ENCODE assay signal across 22 cellular contexts in genomic region chr3:129648331-129648730, GRCh38.
"Had no signal": no experiment of that assay in that cellular context is flagged by ENCODE, and none has a peak within 500 bp of the region (broad histone marks: within the 10 kb centered on the region; RNA-seq: fewer than 3 reads in every experiment).

No MANE protein-coding gene starts in this region.

- DNase-seq: dermis blood vessel endothelial cell; esophagus squamous epithelium; foreskin fibroblast; immature natural killer cell; left ventricle myocardium inferior; mesendoderm; naive B cell; spleen; stimulated activated CD4-positive, alpha-beta T cell treated with anti-CD3 and anti-CD28 coated beads, Interleukin-15, amount 100 ng/mL, for 24 hours; stimulated activated CD4-positive, alpha-beta T cell treated with anti-CD3 and anti-CD28 coated beads, Interleukin-1b, Interleukin-23, amount 100 ng/mL, for 48 hours; stimulated activated CD4-positive, alpha-beta T cell treated with anti-CD3 and anti-CD28 coated beads, Interleukin-4, amount 100 ng/mL, for 24 hours; upper lobe of right lung had no signal

- ATAC-seq: sciatic nerve; stimulated activated memory B cell treated with anti-CD40 and anti-IgM and Interleukin-4, amounts not matched to agents 10 μg/mL and 1 μg/mL and 100 μg/mL, for 72 hours; upper lobe of right lung had no signal

- H2AFZ ChIP-seq: parathyroid adenoma had no signal

- H3K4me3 Mint-ChIP-seq: immature natural killer cell; naive B cell; nephron; stimulated activated memory B cell treated with anti-CD40 and anti-IgM and Interleukin-4, amounts not matched to agents 10 μg/mL and 1 μg/mL and 100 μg/mL, for 72 hours; stimulated activated naive CD8-positive, alpha-beta T cell treated with anti-CD3 and anti-CD28 coated beads, Interleukin-15, Interleukin-2, amounts not matched to agents 100 ng/mL and 50 ng/mL, for 24 hours had no signal

- H3K27ac Mint-ChIP-seq: naive B cell; stimulated activated memory B cell treated with anti-CD40 and anti-IgM and Interleukin-4, amounts not matched to agents 10 μg/mL and 1 μg/mL and 100 μg/mL, for 72 hours; stimulated activated naive CD8-positive, alpha-beta T cell treated with anti-CD3 and anti-CD28 coated beads, Interleukin-15, Interleukin-2, amounts not matched to agents 100 ng/mL and 50 ng/mL, for 24 hours had no signal

- H3K27me3 Mint-ChIP-seq: naive B cell; stimulated activated memory B cell treated with anti-CD40 and anti-IgM and Interleukin-4, amounts not matched to agents 10 μg/mL and 1 μg/mL and 100 μg/mL, for 72 hours; stimulated activated naive CD8-positive, alpha-beta T cell treated with anti-CD3 and anti-CD28 coated beads, Interleukin-15, Interleukin-2, amounts not matched to agents 100 ng/mL and 50 ng/mL, for 24 hours had no signal

- H3K9ac ChIP-seq: parathyroid adenoma had no signal

- H3K4me3 ChIP-seq: esophagus squamous epithelium, left ventricle myocardium inferior, lung, prostate gland, spleen, tibial nerve, upper lobe of right lung, vagina had no signal

- H3K9me3 ChIP-seq: esophagus squamous epithelium, left ventricle myocardium inferior, prostate gland, spleen, tibial nerve, upper lobe of right lung, vagina had no signal

- H3K27ac ChIP-seq: esophagus squamous epithelium, left ventricle myocardium inferior, parathyroid adenoma, prostate gland, spleen, tibial nerve, upper lobe of right lung, vagina had no signal

- H3K4me1 ChIP-seq: parathyroid adenoma, prostate gland had no signal

- FAIRE-seq: keratinocyte had no signal

- H3K36me3 ChIP-seq: left ventricle myocardium inferior, prostate gland, tibial nerve, vagina had no signal

- H3K27me3 ChIP-seq: esophagus squamous epithelium, spleen, tibial nerve, upper lobe of right lung, vagina had no signal

- H3K79me2 ChIP-seq: parathyroid adenoma had no signal

- H3K9me3 Mint-ChIP-seq: immature natural killer cell; naive B cell; nephron; stimulated activated memory B cell treated with anti-CD40 and anti-IgM and Interleukin-4, amounts not matched to agents 10 μg/mL and 1 μg/mL and 100 μg/mL, for 72 hours; stimulated activated naive CD8-positive, alpha-beta T cell treated with anti-CD3 and anti-CD28 coated beads, Interleukin-15, Interleukin-2, amounts not matched to agents 100 ng/mL and 50 ng/mL, for 24 hours had no signal
